Comparison of ENCODE assay signal across 8 cellular contexts in the genomic region with DNA sequence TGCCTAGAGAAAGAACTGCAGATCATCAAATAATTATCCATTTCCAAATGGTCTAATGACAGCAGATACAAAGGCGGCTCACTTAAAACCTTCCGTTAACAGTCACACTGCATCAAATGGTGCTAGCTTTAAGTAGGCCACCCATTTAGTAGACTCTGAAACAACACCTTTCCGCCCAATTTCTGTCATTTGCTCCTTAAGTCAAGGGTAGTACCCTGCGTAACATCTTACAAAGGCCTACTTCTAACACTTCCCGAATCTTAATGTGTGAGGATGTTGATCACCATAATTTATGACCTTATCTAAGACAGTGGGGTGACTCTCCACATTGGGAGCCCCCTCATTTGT. TPM values are rescaled to one million over a fixed set of nuclear protein-coding genes. Genes with fewer than 3 reads are reported as not detected.
A peak's percentile ranks its signal among the peaks of the same experiment; 100 is the strongest.
DNase-seq lines count a peak whose midpoint lies in the region; ATAC-seq and TF ChIP-seq lines count a peak whose summit lies in the region.

No MANE protein-coding gene starts in this region.

- H3K4me1 ChIP-seq in PC-3 (ENCODE audit: insufficient read depth, low read length) (peaks cover 24% of the 10 kb centered on the region), prostate gland (replicated peaks) (no peaks in the 10 kb centered on the region)

- H3K36me3 ChIP-seq in PC-3 (ENCODE audit: low read depth, low read length) (no peaks in the 10 kb centered on the region), prostate gland (no peaks in the 10 kb centered on the region)

- no TSS peak for BruUV-seq in PC-3 (replicated peaks; lab: Mats Ljungman, UMichigan)

- DNase-seq in G401 (ENCODE audit: low spot score) (peak; percentile 40), PC-3 (no peak), epithelial cell of proximal tubule (ENCODE audit: low read depth) (no peak), prostate gland (ENCODE audit: low spot score) (no peak), NCI-H524 treated with DMSO at 0.1 percent for 48 hours (lab: John Stamatoyannopoulos, UW) (no peak), EL (no peak), NCI-H2029 treated with DMSO at 0.1 percent for 48 hours (lab: John Stamatoyannopoulos, UW) (no peak)

- H3K4me2 ChIP-seq in PC-3 (ENCODE audit: low read length): peak overlapping the region; percentile 90

- H3K9me2 ChIP-seq in PC-3 (replicated peaks; ENCODE audit: low read length): no peaks in the 10 kb centered on the region

- peak overlapping the region; percentile 85 for H3K9ac ChIP-seq in PC-3 (ENCODE audit: low read length)

- WGBS in prostate gland: 85% methylated on average over 5 of the region's 5 CpGs

- no peak for TF ChIP-seq POLR2A in prostate gland (IDR thresholded peaks at IDR 0.05)

- no peak for ATAC-seq in PC-3
- ATAC-seq in GM21786 (IDR thresholded peaks at IDR 0.05; ENCODE audit: unreplicated experiment): no peak

- H3K27me3 ChIP-seq in PC-3 (ENCODE audit: low read length) (no peaks in the 10 kb centered on the region), prostate gland (replicated peaks; ENCODE audit: insufficient read depth) (no peaks in the 10 kb centered on the region)

- peaks cover 46% of the 10 kb centered on the region for H3K79me2 ChIP-seq in PC-3 (ENCODE audit: low read length)

- H4K20me1 ChIP-seq in PC-3 (ENCODE audit: low read length): 0 out of 2 replicates have a peak, but pooled peaks cover 3% of the 10 kb centered on the region

- intact Hi-C loops in PC-3 (cut with micrococcal nuclease): no loop called here
- intact Hi-C loops in prostate gland (cut with DNase I): loop anchor here (2.0 kb wide), 1 partner anchor 28 kb away; no protein-coding TSS in a partner anchor

- no peaks in the 10 kb centered on the region for H3K9me3 ChIP-seq in PC-3 (ENCODE audit: low read length)
- H3K9me3 ChIP-seq in prostate gland: no peaks in the 10 kb centered on the region

- peak overlapping the region; percentile 93 for H3K4me3 ChIP-seq in PC-3 (ENCODE audit: low read length)
- peak overlapping the region; percentile 80 for H3K4me3 ChIP-seq in epithelial cell of proximal tubule (ENCODE audit: low read depth, low read length)
- peak overlapping the region; percentile 92 to 95 for H3K4me3 ChIP-seq in prostate gland

- peak overlapping the region; percentile 85 for H2AFZ ChIP-seq in PC-3 (ENCODE audit: low read length)

- CTCF ChIA-PET in PC-3 (lab: Charles Lee): no interaction called here

- TF ChIP-seq CTCF in PC-3 (conservative IDR thresholded peaks at IDR 0.05; ENCODE audit: low read depth, low read length) (no peak), epithelial cell of proximal tubule (conservative IDR thresholded peaks at IDR 0.05; ENCODE audit: low read depth, low read length) (no peak), prostate gland (IDR thresholded peaks at IDR 0.05) (no peak)

- no peaks in the 10 kb centered on the region for H3F3A ChIP-seq in PC-3 (ENCODE audit: low read length, unreplicated experiment)

- in situ Hi-C loops in G401 (cut with HindIII; ENCODE audit: low sequenced_read_pairs): no loop called here

- H3K27ac ChIP-seq in PC-3 (ENCODE audit: low read length) (0 out of 2 replicates have a peak overlapping the region, but pooled peaks have one; percentile 9), prostate gland (peak overlapping the region; percentile 96 to 97)

- POLR2A ChIA-PET in PC-3 (lab: Charles Lee; ENCODE audit: unreplicated experiment): interaction anchor here (0.6 to 1.2 kb wide), 2 partner anchors 70 to 112 kb away, joined by 14 read pairs; no protein-coding TSS in a partner anchor

RNA-seq across cellular contexts. Expression of a gene that starts 0.7 kb away (rescaled TPM):
- 11.9 and 16.0 TPM in 2 replicates for total RNA-seq in G401 (2014; rRNA removed; shearing (Covaris generic))
- total RNA-seq in PC-3 (2014; rRNA removed) (19.3 and 39.2 TPM in 2 replicates), epithelial cell of proximal tubule (14.5 and 15.0 TPM in 2 replicates), prostate gland (10 to 100 TPM; 25.6 to 26.2 TPM)
